13 cellular contexts compared by ENCODE assay signal in genomic region chr10:72068901-72069446, GRCh38. TPM values are rescaled to one million over a fixed set of nuclear protein-coding genes. Genes with fewer than 3 reads are reported as not detected.
DNase-seq lines count a peak whose midpoint lies in the region; TF ChIP-seq lines count a peak whose summit lies in the region.
"Had no signal": no experiment of that assay in that cellular context is flagged by ENCODE, and none has a peak within 500 bp of the region (broad histone marks: within the 10 kb centered on the region; RNA-seq: fewer than 3 reads in every experiment).

No MANE protein-coding gene starts in this region.

- H3K4me1 ChIP-seq in liver (ENCODE audit: control insufficient read depth in 4 of 4, insufficient read depth in 4 of 4, low read length in 3 of 4) = peaks cover 0 to 10% (median 1%) of the 10 kb centered on the region in 4 donors
- H3K4me1 ChIP-seq: foreskin keratinocyte had no signal

- no peak for TF ChIP-seq RAD21 in liver (IDR thresholded peaks at IDR 0.05)

- H3K36me3 ChIP-seq in liver (ENCODE audit: control insufficient read depth in 4 of 4, insufficient read depth in 3 of 4, low read depth in 1 of 4, low read length in 3 of 4) = no peaks in the 10 kb centered on the region

- peaks cover 2% of the 10 kb centered on the region for H3K4me1 Mint-ChIP-seq in activated T-helper 2 cell treated with anti-CD3 and anti-CD28 coated beads, Interferon-gamma antibody, Interleukin-2, Interleukin-4, amounts not matched to agents 10 μg/mL and 5 μg/mL and 100 μg/mL, durations not matched to agents 14 hours and 24 hours and 36 hours (ENCODE audit: low read depth)
- H3K4me1 Mint-ChIP-seq: CD14-positive monocyte had no signal

- in situ Hi-C loops in ACHN (cut with HindIII; ENCODE audit: low pct_ligation_motif_present, low pct_unique_long_range_greater_than_20kb, low sequenced_read_pairs) = no loop called here

- H3K27me3 ChIP-seq in liver (ENCODE audit: control insufficient read depth in 4 of 4, insufficient read depth in 4 of 4, low read length in 3 of 4) = no peaks in the 10 kb centered on the region
- H3K27me3 ChIP-seq: foreskin keratinocyte had no signal

- H3K9me3 ChIP-seq in liver (ENCODE audit: control insufficient read depth in 4 of 4, low read length in 3 of 4) = no peaks in the 10 kb centered on the region

- DNase-seq in ACHN = peak; percentile 17
- DNase-seq in ELR (ENCODE audit: low read depth) = peak; percentile 22
- no peak for DNase-seq in activated T-helper 2 cell treated with anti-CD3 and anti-CD28 coated beads, Interferon-gamma antibody, Interleukin-2, Interleukin-4, amounts not matched to agents 10 μg/mL and 5 μg/mL and 100 μg/mL, durations not matched to agents 14 hours and 24 hours and 36 hours (ENCODE audit: low spot score)
- DNase-seq in posterior vena cava (ENCODE audit: low spot score) = no peak
- no peak for DNase-seq in NAMALWA (ENCODE audit: low spot score)
- DNase-seq in HuH-7 (ENCODE audit: low spot score) = no peak
- DNase-seq in HUDEP-2 (lab: John Stamatoyannopoulos, UW; ENCODE audit: unreplicated experiment in 76 of 76) = no peak
- DNase-seq: foreskin keratinocyte, NCI-H1105 treated with DMSO at 0.1 percent for 48 hours had no signal

- intact Hi-C loops in activated T-helper 2 cell treated with anti-CD3 and anti-CD28 coated beads, Interferon-gamma antibody, Interleukin-2, Interleukin-4, amounts not matched to agents 10 μg/mL and 5 μg/mL and 100 μg/mL, durations not matched to agents 14 hours and 24 hours and 36 hours (cut with micrococcal nuclease) = no loop called here
- intact Hi-C loops in posterior vena cava (cut with DNase I) = no loop called here

- no peak overlapping the region for H3K27ac ChIP-seq in liver (ENCODE audit: low read depth in 1 of 2, low read length in 2 of 2)
- H3K27ac ChIP-seq: foreskin keratinocyte had no signal

- TF ChIP-seq CTCF in liver (IDR thresholded peaks at IDR 0.05; ENCODE audit: low read depth, low read length, missing input control) = no peak

- no peaks in the 10 kb centered on the region for H3K27me3 Mint-ChIP-seq in activated T-helper 2 cell treated with anti-CD3 and anti-CD28 coated beads, Interferon-gamma antibody, Interleukin-2, Interleukin-4, amounts not matched to agents 10 μg/mL and 5 μg/mL and 100 μg/mL, durations not matched to agents 14 hours and 24 hours and 36 hours (ENCODE audit: low read depth)

- no peaks in the 10 kb centered on the region for H3K9me3 Mint-ChIP-seq in activated T-helper 2 cell treated with anti-CD3 and anti-CD28 coated beads, Interferon-gamma antibody, Interleukin-2, Interleukin-4, amounts not matched to agents 10 μg/mL and 5 μg/mL and 100 μg/mL, durations not matched to agents 14 hours and 24 hours and 36 hours
- H3K9me3 Mint-ChIP-seq: dendritic cell treated with granulocyte-macrophage colony-stimulating factor and Interleukin-4, amounts not matched to agents 40 ng/mL and 50 ng/mL, for 4 days had no signal

- H3K4me3 Mint-ChIP-seq in activated T-helper 2 cell treated with anti-CD3 and anti-CD28 coated beads, Interferon-gamma antibody, Interleukin-2, Interleukin-4, amounts not matched to agents 10 μg/mL and 5 μg/mL and 100 μg/mL, durations not matched to agents 14 hours and 24 hours and 36 hours (ENCODE audit: low read depth) = no peak overlapping the region
- H3K4me3 Mint-ChIP-seq: CD14-positive monocyte; dendritic cell treated with granulocyte-macrophage colony-stimulating factor and Interleukin-4, amounts not matched to agents 40 ng/mL and 50 ng/mL, for 4 days had no signal

- 45% methylated on average over 12 of the region's 12 CpGs for WGBS in liver

- H3K9ac ChIP-seq in liver (ENCODE audit: low read depth in 1 of 2, low read length in 2 of 2) = no peak overlapping the region

- peaks cover 80% of the 10 kb centered on the region for H3K36me3 Mint-ChIP-seq in activated T-helper 2 cell treated with anti-CD3 and anti-CD28 coated beads, Interferon-gamma antibody, Interleukin-2, Interleukin-4, amounts not matched to agents 10 μg/mL and 5 μg/mL and 100 μg/mL, durations not matched to agents 14 hours and 24 hours and 36 hours (ENCODE audit: low read depth)
- H3K36me3 Mint-ChIP-seq: CD14-positive monocyte had no signal

- peak overlapping the region; percentile 56 for H3K27ac Mint-ChIP-seq in activated T-helper 2 cell treated with anti-CD3 and anti-CD28 coated beads, Interferon-gamma antibody, Interleukin-2, Interleukin-4, amounts not matched to agents 10 μg/mL and 5 μg/mL and 100 μg/mL, durations not matched to agents 14 hours and 24 hours and 36 hours
- H3K27ac Mint-ChIP-seq: dendritic cell treated with granulocyte-macrophage colony-stimulating factor and Interleukin-4, amounts not matched to agents 40 ng/mL and 50 ng/mL, for 4 days had no signal

- H3K4me3 ChIP-seq in liver (ENCODE audit: low read depth in 1 of 3, low read length in 3 of 3) = no peak overlapping the region
- H3K4me3 ChIP-seq: lung had no signal

TF ChIP-seq in liver, 16 proteins besides CTCF, POLR2A, EP300 and RAD21:
- no peak for TF ChIP-seq YY1 (IDR thresholded peaks at IDR 0.05)
- peak in 1 of 2 donors; percentile 14 for TF ChIP-seq JUND (IDR thresholded peaks at IDR 0.05)
- no peak for TF ChIP-seq REST (IDR thresholded peaks at IDR 0.05)
- TF ChIP-seq NR2F2 (IDR thresholded peaks at IDR 0.05) = peak; percentile 98
- peak; percentile 17 for TF ChIP-seq ATF3 (IDR thresholded peaks at IDR 0.05)
- TF ChIP-seq HNF4A (conservative IDR thresholded peaks at IDR 0.05) = peak; percentile 76 to 85
- TF ChIP-seq RXRA (IDR thresholded peaks at IDR 0.05) = peak; percentile 61 to 78

RNA-seq across cellular contexts. Expression of gene SPOCK2, which starts 19.4 kb away (rescaled TPM):
- total RNA-seq in activated T-helper 2 cell treated with anti-CD3 and anti-CD28 coated beads, Interferon-gamma antibody, Interleukin-2, Interleukin-4, amounts not matched to agents 10 μg/mL and 5 μg/mL and 100 μg/mL, durations not matched to agents 14 hours and 24 hours and 36 hours = 135 and 137 TPM in 2 replicates
- total RNA-seq in liver = 1 to 10 TPM in 1 of 2 donors, under 1 TPM in 1; 0.51 to 1.7 TPM
- polyA plus RNA-seq in liver = under 1 TPM; 0.36 to 0.76 TPM
- 1 to 10 TPM; 2.4 to 4.5 TPM for total RNA-seq in posterior vena cava

Comparison
In these comparisons a context has a peak if more than half of its experiments do, and no peak if none do; other contexts are left out.
1. DNase-seq: peak in ACHN (single experiment) and ELR (single experiment); none in activated T-helper 2 cell treated with anti-CD3 and anti-CD28 coated beads, Interferon-gamma antibody, Interleukin-2, Interleukin-4, amounts not matched to agents 10 μg/mL and 5 μg/mL and 100 μg/mL, durations not matched to agents 14 hours and 24 hours and 36 hours (single experiment), posterior vena cava (single experiment), NAMALWA (single experiment), HuH-7 (single experiment) and HUDEP-2 (0 of 76).
2. RNA of gene SPOCK2, which starts 19.4 kb away (total RNA-seq): 135 to 137 TPM in activated T-helper 2 cell treated with anti-CD3 and anti-CD28 coated beads, Interferon-gamma antibody, Interleukin-2, Interleukin-4, amounts not matched to agents 10 μg/mL and 5 μg/mL and 100 μg/mL, durations not matched to agents 14 hours and 24 hours and 36 hours; 2.4 to 4.5 TPM in posterior vena cava and 0.51 to 1.7 TPM in liver; every median in the first group is over 10 times any median in the second.